14 cellular contexts compared by ENCODE assay signal in the genomic region with DNA sequence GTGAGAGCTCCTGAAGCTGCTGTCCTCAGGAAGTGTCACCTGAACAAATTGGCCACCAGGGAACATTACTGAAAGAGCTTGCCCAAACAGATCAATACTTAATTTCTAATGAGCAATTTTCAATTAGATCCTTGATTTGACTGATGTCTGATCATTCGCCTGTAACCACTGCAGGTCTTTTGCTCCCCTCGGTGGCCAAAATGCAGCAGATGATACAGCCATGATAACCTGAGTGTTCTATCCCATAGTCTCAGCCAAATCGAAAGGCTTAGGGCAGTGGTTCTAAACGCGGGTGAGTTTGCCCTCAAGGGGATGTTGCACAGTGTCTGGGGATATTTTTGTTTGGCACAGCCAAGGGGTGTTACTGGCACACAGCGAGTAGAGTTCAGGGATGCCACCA. TPM values are rescaled to one million over a fixed set of nuclear protein-coding genes. Genes with fewer than 3 reads are reported as not detected.
DNase-seq lines count a peak whose midpoint lies in the region; TF ChIP-seq lines count a peak whose summit lies in the region.
"Had no signal": no experiment of that assay in that cellular context is flagged by ENCODE, and none has a peak within 500 bp of the region (broad histone marks: within the 10 kb centered on the region; RNA-seq: fewer than 3 reads in every experiment).

No MANE protein-coding gene starts in this region.

- H3K27ac ChIP-seq in neural progenitor cell: no peak overlapping the region
- H3K27ac ChIP-seq: hepatocyte, thoracic aorta had no signal

- H3F3A ChIP-seq in Loucy (ENCODE audit: low read depth): no peaks in the 10 kb centered on the region
- H3F3A ChIP-seq in neural progenitor cell (ENCODE audit: low read depth): peaks cover 5% of the 10 kb centered on the region

- H2AFZ ChIP-seq in Loucy (ENCODE audit: low read length) (no peak overlapping the region), neural progenitor cell (replicated peaks) (no peak overlapping the region)
- H2AFZ ChIP-seq: hepatocyte had no signal

- H3K79me2 ChIP-seq in Loucy (ENCODE audit: insufficient read depth, low read length): no peaks in the 10 kb centered on the region
- no peaks in the 10 kb centered on the region for H3K79me2 ChIP-seq in neural progenitor cell (ENCODE audit: low read depth)
- H3K79me2 ChIP-seq: hepatocyte had no signal

- in situ Hi-C loops in astrocyte of the cerebellum (cut with HindIII; ENCODE audit: low sequenced_read_pairs): no loop called here

- no peaks in the 10 kb centered on the region for H3K27me3 ChIP-seq in Loucy (ENCODE audit: insufficient read depth, low read length, poor library complexity, severe bottlenecking)
- no peaks in the 10 kb centered on the region for H3K27me3 ChIP-seq in neural progenitor cell
- H3K27me3 ChIP-seq: hepatocyte had no signal

- H3K36me3 ChIP-seq in Loucy (ENCODE audit: insufficient read depth, low read length): no peaks in the 10 kb centered on the region
- H3K36me3 ChIP-seq in neural progenitor cell: no peaks in the 10 kb centered on the region
- H3K36me3 ChIP-seq: thoracic aorta had no signal

- peaks cover 5% of the 10 kb centered on the region for H3K27me3 Mint-ChIP-seq in neural progenitor cell (ENCODE audit: insufficient read depth, low read depth)

- DNase-seq in NCI-H748 (lab: John Stamatoyannopoulos, UW; ENCODE audit: unreplicated experiment) (peak; percentile 5), NCI-H748 treated with DMSO at 0.1 percent for 48 hours (lab: John Stamatoyannopoulos, UW) (no peak), astrocyte of the cerebellum (ENCODE audit: low read depth) (no peak), neural progenitor cell (ENCODE audit: low spot score) (no peak), NCI-H1436 (lab: John Stamatoyannopoulos, UW) (no peak), NCI-H526 treated with DMSO at 0.1 percent for 48 hours (lab: John Stamatoyannopoulos, UW) (no peak), DMS79 treated with DMSO at 0.1 percent for 48 hours (lab: John Stamatoyannopoulos, UW) (no peak)
- DNase-seq: activated gamma-delta T cell treated with Interleukin-2 at 50 U/mL for 16 hours; effector memory CD8-positive, alpha-beta T cell; NCI-H1694 treated with DMSO at 0.1 percent for 48 hours; stimulated activated CD4-positive, alpha-beta T cell treated with anti-CD3 and anti-CD28 coated beads, Interleukin-15, amount 100 ng/mL, for 24 hours had no signal

- H3K4me3 ChIP-seq in Loucy (ENCODE audit: low read length, poor library complexity, severe bottlenecking) (no peak overlapping the region), astrocyte of the cerebellum (ENCODE audit: low read depth, low read length) (no peak overlapping the region), neural progenitor cell (no peak overlapping the region)
- H3K4me3 ChIP-seq: hepatocyte, thoracic aorta had no signal

- H3K4me3 Mint-ChIP-seq in neural progenitor cell: no peak overlapping the region
- H3K4me3 Mint-ChIP-seq: effector memory CD8-positive, alpha-beta T cell had no signal

- H3K4me2 ChIP-seq in Loucy (ENCODE audit: low read depth, low read length, poor library complexity, severe bottlenecking) (no peak overlapping the region), neural progenitor cell (no peak overlapping the region)
- H3K4me2 ChIP-seq: hepatocyte had no signal

- H3K9me3 Mint-ChIP-seq in neural progenitor cell: no peaks in the 10 kb centered on the region
- H3K9me3 Mint-ChIP-seq: effector memory CD8-positive, alpha-beta T cell had no signal

- H3K9ac ChIP-seq in Loucy (ENCODE audit: low read depth, low read length, poor library complexity, severe bottlenecking) (no peak overlapping the region), neural progenitor cell (no peak overlapping the region)

- H4K20me1 ChIP-seq in Loucy (ENCODE audit: insufficient read depth, low read length, poor library complexity, severe bottlenecking): no peaks in the 10 kb centered on the region
- no peaks in the 10 kb centered on the region for H4K20me1 ChIP-seq in neural progenitor cell (ENCODE audit: low read depth)

- H3K9me2 ChIP-seq in Loucy (replicated peaks; ENCODE audit: low read depth, low read length): no peaks in the 10 kb centered on the region

- TF ChIP-seq CTCF in Loucy (conservative IDR thresholded peaks at IDR 0.05; ENCODE audit: low read length): peak; percentile 54
- TF ChIP-seq CTCF in astrocyte of the cerebellum (IDR thresholded peaks at IDR 0.05; ENCODE audit: low read depth, low read length, missing control alignments): peak; percentile 32
- peak; percentile 19 for TF ChIP-seq CTCF in neural progenitor cell (IDR thresholded peaks at IDR 0.05)

- no peaks in the 10 kb centered on the region for H3K9me3 ChIP-seq in Loucy (ENCODE audit: insufficient read depth, low read depth, low read length)
- H3K9me3 ChIP-seq in neural progenitor cell (ENCODE audit: low read depth): no peaks in the 10 kb centered on the region
- H3K9me3 ChIP-seq: thoracic aorta had no signal

- H3K4me1 Mint-ChIP-seq in neural progenitor cell: peaks cover 14% of the 10 kb centered on the region

- no peak overlapping the region for H3K27ac Mint-ChIP-seq in neural progenitor cell
- H3K27ac Mint-ChIP-seq: effector memory CD8-positive, alpha-beta T cell had no signal

- no peaks in the 10 kb centered on the region for H3K4me1 ChIP-seq in Loucy (ENCODE audit: insufficient read depth, low read length, poor library complexity, severe bottlenecking)
- peaks cover 10% of the 10 kb centered on the region for H3K4me1 ChIP-seq in neural progenitor cell

- no peaks in the 10 kb centered on the region for H3K36me3 Mint-ChIP-seq in neural progenitor cell

RNA-seq across cellular contexts. Expression of a gene that starts 57.7 kb away (rescaled TPM):
- 29.5 and 41.3 TPM in 2 replicates for total RNA-seq in neural progenitor cell (ENCODE audit: low replicate concordance)
